In genomic region chr6:152148412-152148811, GRCh38 we compare ENCODE assay signal across 6 cellular contexts.
"Had no signal": no experiment of that assay in that cellular context is flagged by ENCODE, and none has a peak within 500 bp of the region (broad histone marks: within the 10 kb centered on the region; RNA-seq: fewer than 3 reads in every experiment).

No MANE protein-coding gene starts in this region.

- H3K4me1 Mint-ChIP-seq: IgD-negative memory B cell had no signal

- DNase-seq: GM23248, GOT3, H7, HCEC 1CT had no signal

- H3K27ac Mint-ChIP-seq: IgD-negative memory B cell had no signal

- H2AFZ ChIP-seq: GM23248 had no signal

- H3K9me3 Mint-ChIP-seq: IgD-negative memory B cell had no signal

- H3K4me3 Mint-ChIP-seq: IgD-negative memory B cell had no signal

- H3K27ac ChIP-seq: GM23248 had no signal

- H3K4me3 ChIP-seq: GM23248 had no signal

- H3K9ac ChIP-seq: GM23248 had no signal

- FAIRE-seq: HTR-8/SVneo had no signal
